8 cellular contexts compared by ENCODE assay signal in the genomic region with DNA sequence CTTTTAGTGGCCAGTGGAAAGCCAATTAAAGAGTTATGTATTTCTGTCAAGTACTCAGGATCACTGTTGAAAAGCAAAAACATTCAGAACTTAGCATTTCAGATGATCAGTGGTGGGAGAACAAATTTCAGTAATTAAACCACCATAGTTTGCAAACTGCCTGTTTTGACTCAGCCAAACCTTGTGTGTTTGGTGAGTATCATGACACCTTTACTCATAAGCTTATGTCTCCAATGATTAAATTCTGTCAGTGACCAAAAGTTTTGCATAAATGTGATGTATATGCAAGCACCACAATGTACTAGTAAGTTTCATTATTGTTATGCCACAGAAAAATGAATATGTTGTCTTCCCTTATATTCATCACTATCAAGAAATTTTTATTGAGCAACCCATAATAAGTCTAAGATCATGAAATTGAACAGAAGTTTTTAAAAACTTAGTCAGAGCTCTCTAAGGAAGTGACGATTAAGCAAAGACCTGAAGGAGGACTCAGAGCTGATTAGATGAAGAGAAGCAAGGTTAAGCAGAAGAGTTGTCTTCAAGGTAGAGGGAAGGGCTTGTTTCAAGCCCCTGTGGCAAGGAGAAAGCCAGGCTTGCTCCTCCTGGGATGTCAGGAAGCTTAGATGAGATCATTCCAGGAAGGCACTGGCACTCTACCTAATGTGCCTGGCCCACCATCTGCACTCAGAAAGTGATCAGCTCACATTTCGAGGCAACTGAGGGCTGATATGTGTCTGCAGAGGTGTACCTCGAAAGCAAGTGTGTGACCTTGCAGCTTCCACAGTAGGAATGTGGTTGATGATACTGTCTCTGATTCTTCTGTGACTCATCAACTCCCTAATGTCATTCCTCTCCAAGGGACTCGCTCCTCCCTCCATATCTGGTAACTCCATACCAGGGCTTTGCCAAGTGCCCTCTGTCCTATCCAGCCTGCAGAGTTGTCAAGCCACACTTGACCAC. TPM values are rescaled to one million over a fixed set of nuclear protein-coding genes. Genes with fewer than 3 reads are reported as not detected.
DNase-seq lines count a peak whose midpoint lies in the region; ATAC-seq and TF ChIP-seq lines count a peak whose summit lies in the region.

No MANE protein-coding gene starts in this region.

- H3K9me3 ChIP-seq in mucosa of descending colon = no peaks in the 10 kb centered on the region

- H3K4me1 ChIP-seq in mucosa of descending colon (ENCODE audit: low read depth) = no peaks in the 10 kb centered on the region

- no peaks in the 10 kb centered on the region for H3K36me3 ChIP-seq in mucosa of descending colon (ENCODE audit: low read depth)

- intact Hi-C loops in mucosa of descending colon (cut with DNase I, micrococcal nuclease) = no loop called here

- H3K4me3 ChIP-seq in mucosa of descending colon = no peak overlapping the region

- ATAC-seq in HG02798 (IDR thresholded peaks at IDR 0.05; ENCODE audit: poor library complexity, unreplicated experiment) (peak; percentile 90), SK-N-SH treated with all-trans-retinoic acid at 6 μM for 48 hours (peak; percentile 89), mucosa of descending colon (peak; percentile 7)

- peak; percentile 18 to 32 for DNase-seq in activated CD4-positive, alpha-beta T cell treated with anti-CD3 and anti-CD28 coated beads, Interleukin-2, amount 50 U/mL, for 48 hours
- no peak for DNase-seq in activated CD4-positive, alpha-beta T cell treated with anti-CD3 and anti-CD28 coated beads, Interleukin-2, amount 50 U/mL, for 1 hour
- DNase-seq in mucosa of descending colon (no peak), NK-92 (lab: John Stamatoyannopoulos, UW; ENCODE audit: unreplicated experiment) (no peak), Kasumi-1 (lab: John Stamatoyannopoulos, UW) (no peak), NCI-H2107 (lab: John Stamatoyannopoulos, UW) (no peak)

- no peak for TF ChIP-seq CTCF in mucosa of descending colon (IDR thresholded peaks at IDR 0.05)

TF ChIP-seq in SK-N-SH treated with all-trans-retinoic acid at 6 μM for 48 hours, 23 proteins besides CTCF, POLR2A, EP300 and RAD21:
- no peak for TF ChIP-seq OSR1 (CRISPR knock-in tag; IDR thresholded peaks at IDR 0.05)
- TF ChIP-seq, protein P1, sequence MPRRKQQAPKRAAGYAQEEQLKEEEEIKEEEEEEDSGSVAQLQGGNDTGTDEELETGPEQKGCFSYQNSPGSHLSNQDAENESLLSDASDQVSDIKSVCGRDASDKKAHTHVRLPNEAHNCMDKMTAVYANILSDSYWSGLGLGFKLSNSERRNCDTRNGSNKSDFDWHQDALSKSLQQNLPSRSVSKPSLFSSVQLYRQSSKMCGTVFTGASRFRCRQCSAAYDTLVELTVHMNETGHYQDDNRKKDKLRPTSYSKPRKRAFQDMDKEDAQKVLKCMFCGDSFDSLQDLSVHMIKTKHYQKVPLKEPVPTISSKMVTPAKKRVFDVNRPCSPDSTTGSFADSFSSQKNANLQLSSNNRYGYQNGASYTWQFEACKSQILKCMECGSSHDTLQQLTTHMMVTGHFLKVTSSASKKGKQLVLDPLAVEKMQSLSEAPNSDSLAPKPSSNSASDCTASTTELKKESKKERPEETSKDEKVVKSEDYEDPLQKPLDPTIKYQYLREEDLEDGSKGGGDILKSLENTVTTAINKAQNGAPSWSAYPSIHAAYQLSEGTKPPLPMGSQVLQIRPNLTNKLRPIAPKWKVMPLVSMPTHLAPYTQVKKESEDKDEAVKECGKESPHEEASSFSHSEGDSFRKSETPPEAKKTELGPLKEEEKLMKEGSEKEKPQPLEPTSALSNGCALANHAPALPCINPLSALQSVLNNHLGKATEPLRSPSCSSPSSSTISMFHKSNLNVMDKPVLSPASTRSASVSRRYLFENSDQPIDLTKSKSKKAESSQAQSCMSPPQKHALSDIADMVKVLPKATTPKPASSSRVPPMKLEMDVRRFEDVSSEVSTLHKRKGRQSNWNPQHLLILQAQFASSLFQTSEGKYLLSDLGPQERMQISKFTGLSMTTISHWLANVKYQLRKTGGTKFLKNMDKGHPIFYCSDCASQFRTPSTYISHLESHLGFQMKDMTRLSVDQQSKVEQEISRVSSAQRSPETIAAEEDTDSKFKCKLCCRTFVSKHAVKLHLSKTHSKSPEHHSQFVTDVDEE (CRISPR knock-in tag; IDR thresholded peaks at IDR 0.05) = no peak
- TF ChIP-seq, protein P2, sequence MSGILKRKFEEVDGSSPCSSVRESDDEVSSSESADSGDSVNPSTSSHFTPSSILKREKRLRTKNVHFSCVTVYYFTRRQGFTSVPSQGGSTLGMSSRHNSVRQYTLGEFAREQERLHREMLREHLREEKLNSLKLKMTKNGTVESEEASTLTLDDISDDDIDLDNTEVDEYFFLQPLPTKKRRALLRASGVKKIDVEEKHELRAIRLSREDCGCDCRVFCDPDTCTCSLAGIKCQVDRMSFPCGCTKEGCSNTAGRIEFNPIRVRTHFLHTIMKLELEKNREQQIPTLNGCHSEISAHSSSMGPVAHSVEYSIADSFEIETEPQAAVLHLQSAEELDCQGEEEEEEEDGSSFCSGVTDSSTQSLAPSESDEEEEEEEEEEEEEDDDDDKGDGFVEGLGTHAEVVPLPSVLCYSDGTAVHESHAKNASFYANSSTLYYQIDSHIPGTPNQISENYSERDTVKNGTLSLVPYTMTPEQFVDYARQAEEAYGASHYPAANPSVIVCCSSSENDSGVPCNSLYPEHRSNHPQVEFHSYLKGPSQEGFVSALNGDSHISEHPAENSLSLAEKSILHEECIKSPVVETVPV (CRISPR knock-in tag; IDR thresholded peaks at IDR 0.05) = no peak
- no peak for TF ChIP-seq TCF4 (CRISPR knock-in tag; IDR thresholded peaks at IDR 0.05; ENCODE audit: borderline replicate concordance)
- no peak for TF ChIP-seq ZNF8 (CRISPR knock-in tag; IDR thresholded peaks at IDR 0.05)
- no peak for TF ChIP-seq ZFP30 (CRISPR knock-in tag; IDR thresholded peaks at IDR 0.05)
- no peak for TF ChIP-seq GLIS3 (CRISPR knock-in tag; IDR thresholded peaks at IDR 0.05)
- no peak for TF ChIP-seq ZFP3 (CRISPR knock-in tag; IDR thresholded peaks at IDR 0.05)
- no peak for TF ChIP-seq ZNF565 (CRISPR knock-in tag; conservative IDR thresholded peaks at IDR 0.05; ENCODE audit: low read depth)
- no peak for TF ChIP-seq RARB (CRISPR knock-in tag; IDR thresholded peaks at IDR 0.05)

RNA-seq across cellular contexts. Expression of a gene that starts 54.7 kb away (rescaled TPM):
- 10 to 100 TPM; 14.1 to 16.6 (median 14.8) TPM for total RNA-seq in mucosa of descending colon

Comparison
In these comparisons a context has a peak if more than half of its experiments do, and no peak if none do; other contexts are left out.
1. DNase-seq: peak in activated CD4-positive, alpha-beta T cell treated with anti-CD3 and anti-CD28 coated beads, Interleukin-2, amount 50 U/mL, for 48 hours (2 of 2); none in activated CD4-positive, alpha-beta T cell treated with anti-CD3 and anti-CD28 coated beads, Interleukin-2, amount 50 U/mL, for 1 hour (single experiment), mucosa of descending colon (0 of 3), NK-92 (single experiment), Kasumi-1 (0 of 2) and NCI-H2107 (single experiment).
2. ATAC-seq: peak in every context shown above with its lines; median percentile 90 in HG02798; 89 in SK-N-SH treated with all-trans-retinoic acid at 6 μM for 48 hours; 7 in mucosa of descending colon.